In genomic region chr19:51595190-51595589, GRCh38 we compare ENCODE assay signal across 11 cellular contexts. TPM values are rescaled to one million over a fixed set of nuclear protein-coding genes. Genes with fewer than 3 reads are reported as not detected.
A peak's percentile ranks its signal among the peaks of the same experiment; 100 is the strongest.
DNase-seq lines count a peak whose midpoint lies in the region; ATAC-seq and TF ChIP-seq lines count a peak whose summit lies in the region.
"Had no signal": no experiment of that assay in that cellular context is flagged by ENCODE, and none has a peak within 500 bp of the region (broad histone marks: within the 10 kb centered on the region; RNA-seq: fewer than 3 reads in every experiment).

No MANE protein-coding gene starts in this region.

- H3K9me3 ChIP-seq in CD4-positive, alpha-beta T cell (ENCODE audit: control insufficient read depth, low read length): peaks cover 4% of the 10 kb centered on the region
- peaks cover 5% of the 10 kb centered on the region; the same call in 1 of the 2 replicates for H3K9me3 ChIP-seq in Karpas-422 (ENCODE audit: low read length)

- H3K36me3 Mint-ChIP-seq in CD4-positive, alpha-beta T cell (ENCODE audit: low read depth): peaks cover 24% of the 10 kb centered on the region
- H3K36me3 Mint-ChIP-seq in chondrocyte (ENCODE audit: low read depth): no peaks in the 10 kb centered on the region
- H3K36me3 Mint-ChIP-seq in natural killer cell treated with Interleukin-12 subunit alpha and Interleukin-12 subunit beta and Interleukin-15 and Interleukin-18, amount 100 ng/mL, for 72 hours: no peaks in the 10 kb centered on the region

- H3K27me3 ChIP-seq in CD4-positive, alpha-beta T cell (ENCODE audit: control insufficient read depth, insufficient read depth, low read length): peaks cover 10% of the 10 kb centered on the region
- H3K27me3 ChIP-seq in Karpas-422 (ENCODE audit: low read length): no peaks in the 10 kb centered on the region

- no peaks in the 10 kb centered on the region for H3K79me2 ChIP-seq in Karpas-422 (ENCODE audit: low read length)

- no peaks in the 10 kb centered on the region for H3K36me3 ChIP-seq in Karpas-422 (ENCODE audit: insufficient read depth, low read length)

- H2AFZ ChIP-seq in Karpas-422 (ENCODE audit: low read length): no peak overlapping the region

- H3K4me2 ChIP-seq in Karpas-422 (ENCODE audit: low read depth, low read length, poor library complexity, severe bottlenecking): peak overlapping the region; percentile 79

- intact Hi-C loops in CD4-positive, alpha-beta T cell (cut with DNase I, micrococcal nuclease): loop anchor here (2.0 to 10.0 kb wide), 5 partner anchors 24 to 486 kb away; partner anchors contain the start of genes CLDND2 (in 1 of the 2), CTU1 (in 1 of the 2), ETFB (in 1 of the 2) and ZNF175 (in 1 of the 2)

- H3K4me3 Mint-ChIP-seq in CD4-positive, alpha-beta T cell: peak overlapping the region; percentile 94
- peak overlapping the region; percentile 81 for H3K4me3 Mint-ChIP-seq in chondrocyte (ENCODE audit: unreplicated experiment)
- H3K4me3 Mint-ChIP-seq in natural killer cell treated with Interleukin-12 subunit alpha and Interleukin-12 subunit beta and Interleukin-15 and Interleukin-18, amount 100 ng/mL, for 72 hours: peak overlapping the region; percentile 97

- peaks cover 41% of the 10 kb centered on the region for H3K27me3 Mint-ChIP-seq in CD4-positive, alpha-beta T cell
- no peaks in the 10 kb centered on the region for H3K27me3 Mint-ChIP-seq in chondrocyte (ENCODE audit: low read depth)
- peaks cover 0 to 3% of the 10 kb centered on the region in 2 donors for H3K27me3 Mint-ChIP-seq in natural killer cell treated with Interleukin-12 subunit alpha and Interleukin-12 subunit beta and Interleukin-15 and Interleukin-18, amount 100 ng/mL, for 72 hours

- POLR2A ChIA-PET in CD4-positive, alpha-beta T cell (lab: Charles Lee): interaction anchor here (0.9 kb wide), 1 partner anchor 108 kb away, joined by 4 read pairs; no protein-coding TSS in a partner anchor

- H3K4me1 Mint-ChIP-seq in CD4-positive, alpha-beta T cell (ENCODE audit: low read depth): peaks cover 29% of the 10 kb centered on the region
- H3K4me1 Mint-ChIP-seq in chondrocyte (ENCODE audit: low read depth): peaks cover 23% of the 10 kb centered on the region
- H3K4me1 Mint-ChIP-seq in natural killer cell treated with Interleukin-12 subunit alpha and Interleukin-12 subunit beta and Interleukin-15 and Interleukin-18, amount 100 ng/mL, for 72 hours (ENCODE audit: low read depth in 2 of 2): peaks cover 27 to 30% of the 10 kb centered on the region in 2 donors

- peaks cover 20% of the 10 kb centered on the region for H3K4me1 ChIP-seq in Karpas-422 (ENCODE audit: low read length)

- no peak overlapping the region for H3K27ac ChIP-seq in CD4-positive, alpha-beta T cell (ENCODE audit: low read depth, low read length)
- no peak overlapping the region for H3K27ac ChIP-seq in Karpas-422 (ENCODE audit: low read length)

- no peak for DNase-seq in CD4-positive, alpha-beta T cell
- DNase-seq in Karpas-422 (no peak), chondrocyte (ENCODE audit: low spot score) (no peak), anterior cingulate cortex (lab: John Stamatoyannopoulos, UW) (no peak), AG20443 (ENCODE audit: low spot score) (no peak), SHP77 (lab: John Stamatoyannopoulos, UW) (no peak)
- DNase-seq in natural killer cell treated with Interleukin-12 subunit alpha and Interleukin-12 subunit beta and Interleukin-15 and Interleukin-18, amount 100 ng/mL, for 72 hours (ENCODE audit: low spot score): no peak
- DNase-seq: NCI-H146, SHP77 treated with DMSO at 0.1 percent for 48 hours had no signal

- no peak overlapping the region for H3K27ac Mint-ChIP-seq in CD4-positive, alpha-beta T cell
- no peak overlapping the region for H3K27ac Mint-ChIP-seq in chondrocyte (ENCODE audit: unreplicated experiment)
- H3K27ac Mint-ChIP-seq in natural killer cell treated with Interleukin-12 subunit alpha and Interleukin-12 subunit beta and Interleukin-15 and Interleukin-18, amount 100 ng/mL, for 72 hours: peak overlapping the region; percentile 71 to 89

- H3K9me3 Mint-ChIP-seq in CD4-positive, alpha-beta T cell: no peaks in the 10 kb centered on the region
- peaks cover 4% of the 10 kb centered on the region for H3K9me3 Mint-ChIP-seq in chondrocyte (ENCODE audit: low read depth)
- H3K9me3 Mint-ChIP-seq in natural killer cell treated with Interleukin-12 subunit alpha and Interleukin-12 subunit beta and Interleukin-15 and Interleukin-18, amount 100 ng/mL, for 72 hours: peaks cover 4% of the 10 kb centered on the region

- H4K20me1 ChIP-seq in Karpas-422 (ENCODE audit: insufficient read depth, low read depth, low read length): no peaks in the 10 kb centered on the region

- no peak for TF ChIP-seq CTCF in CD4-positive, alpha-beta T cell (IDR thresholded peaks at IDR 0.05)
- no peak for TF ChIP-seq CTCF in chondrocyte (IDR thresholded peaks at IDR 0.05)

- peak overlapping the region; percentile 72 for H3K9ac ChIP-seq in Karpas-422 (ENCODE audit: low read length)

- H3K9me2 ChIP-seq in Karpas-422 (replicated peaks; ENCODE audit: insufficient read depth, low read length): no peaks in the 10 kb centered on the region

- CTCF ChIA-PET in CD4-positive, alpha-beta T cell (lab: Charles Lee): no interaction called here

- no peak for ATAC-seq in CD4-positive, alpha-beta T cell (ENCODE audit: poor library complexity)
- ATAC-seq in natural killer cell treated with Interleukin-12 subunit alpha and Interleukin-12 subunit beta and Interleukin-15 and Interleukin-18, amount 100 ng/mL, for 72 hours: no peak
- no peak for ATAC-seq in HG03354 (IDR thresholded peaks at IDR 0.05; ENCODE audit: poor library complexity, severe bottlenecking, unreplicated experiment)

- peak overlapping the region; percentile 73 for H3K4me3 ChIP-seq in Karpas-422 (ENCODE audit: low read length)

RNA-seq across cellular contexts. Expression of gene ZNF175, which starts 24.1 kb away (rescaled TPM):
- total RNA-seq in CD4-positive, alpha-beta T cell: 1 to 10 TPM; 1.1 to 1.9 TPM
- 8.9 and 17.6 TPM in 2 replicates for total RNA-seq in Karpas-422 (2014; rRNA removed; shearing (Covaris generic); ENCODE audit: low replicate concordance)
- 6.3 to 14.3 TPM (median 8.9 TPM) in 3 replicates for total RNA-seq in chondrocyte
- total RNA-seq in natural killer cell treated with Interleukin-12 subunit alpha and Interleukin-12 subunit beta and Interleukin-15 and Interleukin-18, amount 100 ng/mL, for 72 hours: 10 to 100 TPM in 1 of 2 donors, 1 to 10 TPM in 1; 9.9 to 13.2 TPM

RNA-seq across cellular contexts. Expression of gene SIGLEC5, which starts 35.0 kb away (rescaled TPM):
- not detected for total RNA-seq in CD4-positive, alpha-beta T cell
- total RNA-seq in Karpas-422 (2014; rRNA removed; shearing (Covaris generic); ENCODE audit: low replicate concordance): not detected in 2 replicates
- not detected in 3 replicates for total RNA-seq in chondrocyte
- under 1 TPM; 0.22 to 0.64 TPM for total RNA-seq in natural killer cell treated with Interleukin-12 subunit alpha and Interleukin-12 subunit beta and Interleukin-15 and Interleukin-18, amount 100 ng/mL, for 72 hours
- total RNA-seq: myocyte had no signal

RNA-seq across cellular contexts. Expression of gene SIGLEC14, which starts 51.4 kb away (rescaled TPM):
- 1 to 10 TPM in 1 of 2 experiments, under 1 TPM in 1; 0.87 to 1.3 TPM for total RNA-seq in CD4-positive, alpha-beta T cell
- 1.0 TPM in 1 of 2 replicates, not detected in the other for total RNA-seq in Karpas-422 (2014; rRNA removed; shearing (Covaris generic); ENCODE audit: low replicate concordance)
- not detected in 3 replicates for total RNA-seq in chondrocyte
- total RNA-seq in natural killer cell treated with Interleukin-12 subunit alpha and Interleukin-12 subunit beta and Interleukin-15 and Interleukin-18, amount 100 ng/mL, for 72 hours: not detected
- total RNA-seq: myocyte had no signal

Comparison
In these comparisons a context has a peak if more than half of its experiments do, and no peak if none do; other contexts are left out.
1. H3K27ac Mint-ChIP-seq: peak in natural killer cell treated with Interleukin-12 subunit alpha and Interleukin-12 subunit beta and Interleukin-15 and Interleukin-18, amount 100 ng/mL, for 72 hours (2 of 2); none in CD4-positive, alpha-beta T cell (single experiment) and chondrocyte (single experiment).
2. Peak in every context shown above with its lines, with median percentiles within 50 percentile points of each other: H3K4me3 Mint-ChIP-seq.